Comparison of ENCODE assay signal across 9 cellular contexts in the genomic region with DNA sequence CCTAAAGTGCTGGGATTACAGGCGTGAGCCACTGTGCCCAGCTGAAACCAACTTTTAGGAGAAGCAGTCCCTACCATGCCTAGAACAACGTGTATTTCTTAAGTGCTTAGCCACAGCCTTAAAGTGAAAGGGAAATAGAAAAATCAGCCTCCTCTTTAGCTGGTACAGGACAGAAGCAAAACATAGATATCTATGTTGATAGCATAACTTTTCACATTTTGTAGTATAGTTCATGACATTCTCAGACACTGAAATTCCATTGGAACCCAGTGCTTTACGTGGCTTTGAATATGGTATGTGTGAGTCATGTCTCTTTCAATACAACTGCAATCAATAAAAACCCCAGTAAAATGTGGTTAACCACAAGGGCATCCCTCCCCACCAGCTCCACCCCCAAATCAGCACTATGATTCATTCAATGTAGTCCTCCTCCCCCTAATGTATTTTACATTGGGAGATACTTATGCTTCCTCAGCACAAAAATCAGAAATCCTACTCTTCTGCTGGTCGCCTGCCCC. TPM values are rescaled to one million over a fixed set of nuclear protein-coding genes. Genes with fewer than 3 reads are reported as not detected.
DNase-seq lines count a peak whose midpoint lies in the region; ATAC-seq and TF ChIP-seq lines count a peak whose summit lies in the region.
"Had no signal": no experiment of that assay in that cellular context is flagged by ENCODE, and none has a peak within 500 bp of the region (broad histone marks: within the 10 kb centered on the region; RNA-seq: fewer than 3 reads in every experiment).

No MANE protein-coding gene starts in this region.

- TF ChIP-seq POLR2A in lower leg skin (IDR thresholded peaks at IDR 0.05), result no peak

- POLR2A ChIA-PET in BJ (lab: Charles Lee), result interaction anchor here (0.8 kb wide), 1 partner anchor 102 kb away, joined by 3 read pairs; no protein-coding TSS in a partner anchor

- H3K27me3 ChIP-seq in BJ (ENCODE audit: control insufficient read depth, insufficient read depth, low read length), result no peaks in the 10 kb centered on the region
- H3K27me3 ChIP-seq: pancreas had no signal

- peak; percentile 66 for ATAC-seq in GM21515 (IDR thresholded peaks at IDR 0.05; ENCODE audit: unreplicated experiment)

- DNase-seq in BJ (ENCODE audit: low read depth) (peak; percentile 94), HT-29 (ENCODE audit: low spot score) (peak; percentile 92), fibroblast of peridontal ligament (ENCODE audit: extremely low read depth) (peak; percentile 99), HuH-7.5 (ENCODE audit: low spot score) (no peak), lower leg skin (ENCODE audit: low spot score in 2 of 2) (no peak)
- DNase-seq in activated CD4-positive, alpha-beta T cell treated with anti-CD3 and anti-CD28 coated beads, Interleukin-2, amount 50 U/mL, for 1 hour, result peak; percentile 25
- peak; percentile 12 for DNase-seq in stimulated activated CD8-positive, alpha-beta memory T cell treated with anti-CD3 and anti-CD28 coated beads, Interleukin-15, amount 100 ng/mL, for 1 hour (ENCODE audit: low read depth)
- DNase-seq: pancreas had no signal

- CTCF ChIA-PET in BJ (lab: Yijun Ruan, JAX), result interaction anchor here (0.5 to 1.8 kb wide), 9 partner anchors 15 to 547 kb away, joined by 3 to 4 read pairs (median 3); no protein-coding TSS in a partner anchor

- TF ChIP-seq CTCF in BJ (IDR thresholded peaks at IDR 0.05; ENCODE audit: insufficient read depth, low read depth, low read length) (no peak), lower leg skin (IDR thresholded peaks at IDR 0.05) (no peak)

- H3K36me3 ChIP-seq in BJ (ENCODE audit: control insufficient read depth, insufficient read depth, low read length), result no peaks in the 10 kb centered on the region
- H3K36me3 ChIP-seq: pancreas had no signal

- 53 to 55% methylated on average over 4 of the region's 4 CpGs for WGBS in lower leg skin, 2 donors

- intact Hi-C loops in lower leg skin (cut with DNase I; ENCODE audit: low total_unique reads), result no loop called here

- H3K4me3 ChIP-seq in BJ (ENCODE audit: low read depth, low read length), result no peak overlapping the region
- H3K4me3 ChIP-seq in lower leg skin (ENCODE audit: low read depth, poor library complexity, severe bottlenecking), result no peak overlapping the region
- H3K4me3 ChIP-seq: pancreas had no signal

RNA-seq across cellular contexts. Expression of a gene that starts 32.1 kb away (rescaled TPM):
- polyA plus RNA-seq in BJ (2011; rRNA removed), result 4.8 and 10.2 TPM in 2 replicates
- 4.2 and 5.7 TPM in 2 replicates for polyA minus RNA-seq in BJ (2011; rRNA and poly(A)+ RNA removed)
- total RNA-seq in HT-29 (2014; rRNA removed; shearing (Covaris generic)), result 2.3 and 2.5 TPM in 2 replicates
- 1 to 10 TPM in 2 of 4 donors, under 1 TPM in 2; 0.55 to 2.9 (median 1.8) TPM for total RNA-seq in lower leg skin

Comparison
In these comparisons a context has a peak if more than half of its experiments do, and no peak if none do; other contexts are left out.
1. DNase-seq: peak in BJ (single experiment), HT-29 (single experiment), activated CD4-positive, alpha-beta T cell treated with anti-CD3 and anti-CD28 coated beads, Interleukin-2, amount 50 U/mL, for 1 hour (single experiment), fibroblast of peridontal ligament (single experiment) and stimulated activated CD8-positive, alpha-beta memory T cell treated with anti-CD3 and anti-CD28 coated beads, Interleukin-15, amount 100 ng/mL, for 1 hour (single experiment); none in HuH-7.5 (single experiment) and lower leg skin (0 of 2).